In genomic region chr1:12229835-12230548, GRCh38 we compare ENCODE assay signal across 8 cellular contexts. TPM values are rescaled to one million over a fixed set of nuclear protein-coding genes. Genes with fewer than 3 reads are reported as not detected.
DNase-seq lines count a peak whose midpoint lies in the region; ATAC-seq and TF ChIP-seq lines count a peak whose summit lies in the region.

Gene VPS13D, plus strand, starts transcription at chr1:12230030. Its CDS starts 4,237 bp downstream, at chr1:12234267.

- H3K4me3 ChIP-seq in BE2C (ENCODE audit: low read depth, low read length): peak within 1 kb of the TSS; percentile 70

- peak; percentile 79 for TF ChIP-seq POLR2A in GM18951 (IDR thresholded peaks at IDR 0.05; ENCODE audit: extremely low read depth, insufficient read depth, insufficient read length)

- no peaks in the 10 kb centered on the region for H3K27me3 ChIP-seq in BE2C

- in situ Hi-C loops in GM18951 (cut with MboI; ENCODE audit: low sequenced_read_pairs, unreplicated experiment): no loop called here

- H3K4me3 Mint-ChIP-seq in endothelial cell (ENCODE audit: unreplicated experiment) (peak within 1 kb of the TSS; percentile 96), mesothelial cell of epicardium (peak within 1 kb of the TSS; percentile 82)

- no peaks in the 10 kb centered on the region for H3K4me1 ChIP-seq in BE2C

- H3K27me3 Mint-ChIP-seq in endothelial cell (ENCODE audit: unreplicated experiment) (peaks cover 1% of the 10 kb centered on the region), mesothelial cell of epicardium (ENCODE audit: low read depth) (no peaks in the 10 kb centered on the region)

- no peaks in the 10 kb centered on the region for H3K36me3 ChIP-seq in BE2C

- H3K4me1 Mint-ChIP-seq in endothelial cell (ENCODE audit: unreplicated experiment): peaks cover 7% of the 10 kb centered on the region
- peaks cover 8% of the 10 kb centered on the region for H3K4me1 Mint-ChIP-seq in mesothelial cell of epicardium

- peak within 1 kb of the TSS; percentile 61 for H3K27ac Mint-ChIP-seq in endothelial cell (ENCODE audit: unreplicated experiment)
- peak within 1 kb of the TSS; percentile 43 for H3K27ac Mint-ChIP-seq in mesothelial cell of epicardium

- no peaks in the 10 kb centered on the region for H3K9me3 ChIP-seq in BE2C

- DNase-seq in BE2C: peak; percentile 82
- peak; percentile 70 for DNase-seq in NOMO-1 treated with dmso at 0.1 percent for 144 hours (lab: John Stamatoyannopoulos, UW; ENCODE audit: unreplicated experiment)
- DNase-seq in activated CD8-positive, alpha-beta memory T cell treated with anti-CD3 and anti-CD28 coated beads, Interleukin-2, amount 50 U/mL, for 1 hour (ENCODE audit: extremely low read depth): peak; percentile 46
- peak; percentile 95 for DNase-seq in endothelial cell (ENCODE audit: low spot score)
- DNase-seq in mesothelial cell of epicardium (ENCODE audit: low spot score in 2 of 2, unreplicated experiment in 2 of 2): peak; percentile 79 to 90
- peak; percentile 73 to 76 for DNase-seq in stimulated activated CD8-positive, alpha-beta memory T cell treated with anti-CD3 and anti-CD28 coated beads, Interleukin-15, amount 100 ng/mL, for 48 hours (ENCODE audit: low read depth in 2 of 2)

- H3K9me3 Mint-ChIP-seq in endothelial cell (ENCODE audit: unreplicated experiment) (no peaks in the 10 kb centered on the region), mesothelial cell of epicardium (no peaks in the 10 kb centered on the region)

- ATAC-seq in HG03354 (IDR thresholded peaks at IDR 0.05; ENCODE audit: poor library complexity, severe bottlenecking, unreplicated experiment): peak; percentile 83

- TF ChIP-seq CTCF in BE2C (IDR thresholded peaks at IDR 0.05; ENCODE audit: low read depth, low read length) (peak; percentile 60), endothelial cell (IDR thresholded peaks at IDR 0.05; ENCODE audit: unreplicated experiment) (peak; percentile 98), mesothelial cell of epicardium (IDR thresholded peaks at IDR 0.05; ENCODE audit: unreplicated experiment) (peak; percentile 85)

- H3K36me3 Mint-ChIP-seq in endothelial cell (ENCODE audit: low read depth, unreplicated experiment): peaks cover 4% of the 10 kb centered on the region
- H3K36me3 Mint-ChIP-seq in mesothelial cell of epicardium: peaks cover 3% of the 10 kb centered on the region

RNA-seq across cellular contexts. Expression of gene VPS13D, which starts in this region (rescaled TPM):
- polyA plus RNA-seq in BE2C (2012; ENCODE audit: insufficient read depth, insufficient read length, low read depth): 13.4 TPM
- 37.8 TPM for total RNA-seq in endothelial cell (ENCODE audit: unreplicated experiment)
- total RNA-seq in mesothelial cell of epicardium: 71.6 to 77.8 TPM (median 77.4 TPM) in 3 replicates

Comparison
In these comparisons a context has a peak if more than half of its experiments do, and no peak if none do; other contexts are left out.
1. Peak in every context shown above with its lines: DNase-seq, ATAC-seq and H3K4me3 ChIP-seq.